In genomic region chr19:14089662-14090508, GRCh38 we compare ENCODE assay signal across 2 cellular contexts.
TF ChIP-seq lines count a peak whose summit lies in the region.

No MANE protein-coding gene starts in this region.

TF ChIP-seq in IMR-90, 13 proteins besides CTCF, POLR2A, EP300 and RAD21 (continued from another document):
- TF ChIP-seq ELK1 (IDR thresholded peaks at IDR 0.05; ENCODE audit: borderline replicate concordance, low read depth, low read length), result no peak
- no peak for TF ChIP-seq RFX5 (IDR thresholded peaks at IDR 0.05; ENCODE audit: low read depth, low read length)
- TF ChIP-seq SMC3 (IDR thresholded peaks at IDR 0.05; ENCODE audit: low read depth, low read length), result no peak
- no peak for TF ChIP-seq FOS (IDR thresholded peaks at IDR 0.05; ENCODE audit: low read depth, low read length)
- TF ChIP-seq MAZ (IDR thresholded peaks at IDR 0.05; ENCODE audit: borderline replicate concordance, low read depth, low read length), result no peak
- TF ChIP-seq, protein P1, sequence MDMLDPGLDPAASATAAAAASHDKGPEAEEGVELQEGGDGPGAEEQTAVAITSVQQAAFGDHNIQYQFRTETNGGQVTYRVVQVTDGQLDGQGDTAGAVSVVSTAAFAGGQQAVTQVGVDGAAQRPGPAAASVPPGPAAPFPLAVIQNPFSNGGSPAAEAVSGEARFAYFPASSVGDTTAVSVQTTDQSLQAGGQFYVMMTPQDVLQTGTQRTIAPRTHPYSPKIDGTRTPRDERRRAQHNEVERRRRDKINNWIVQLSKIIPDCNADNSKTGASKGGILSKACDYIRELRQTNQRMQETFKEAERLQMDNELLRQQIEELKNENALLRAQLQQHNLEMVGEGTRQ (IDR thresholded peaks at IDR 0.05; ENCODE audit: low read depth, low read length), result no peak
- TF ChIP-seq BHLHE40 (IDR thresholded peaks at IDR 0.05; ENCODE audit: low read depth, low read length), result no peak
- no peak for TF ChIP-seq NFE2L2 (IDR thresholded peaks at IDR 0.05; ENCODE audit: low read depth, low read length)
- no peak for TF ChIP-seq MAFK (IDR thresholded peaks at IDR 0.05; ENCODE audit: low read depth, low read length)
- TF ChIP-seq RCOR1 (IDR thresholded peaks at IDR 0.05; ENCODE audit: insufficient replicate concordance, low read length), result no peak
- TF ChIP-seq CEBPB (IDR thresholded peaks at IDR 0.05; ENCODE audit: low read depth, low read length), result no peak

TF ChIP-seq in WTC11, 78 proteins besides CTCF, POLR2A, EP300 and RAD21 (continued from another document):
- TF ChIP-seq, protein P2, sequence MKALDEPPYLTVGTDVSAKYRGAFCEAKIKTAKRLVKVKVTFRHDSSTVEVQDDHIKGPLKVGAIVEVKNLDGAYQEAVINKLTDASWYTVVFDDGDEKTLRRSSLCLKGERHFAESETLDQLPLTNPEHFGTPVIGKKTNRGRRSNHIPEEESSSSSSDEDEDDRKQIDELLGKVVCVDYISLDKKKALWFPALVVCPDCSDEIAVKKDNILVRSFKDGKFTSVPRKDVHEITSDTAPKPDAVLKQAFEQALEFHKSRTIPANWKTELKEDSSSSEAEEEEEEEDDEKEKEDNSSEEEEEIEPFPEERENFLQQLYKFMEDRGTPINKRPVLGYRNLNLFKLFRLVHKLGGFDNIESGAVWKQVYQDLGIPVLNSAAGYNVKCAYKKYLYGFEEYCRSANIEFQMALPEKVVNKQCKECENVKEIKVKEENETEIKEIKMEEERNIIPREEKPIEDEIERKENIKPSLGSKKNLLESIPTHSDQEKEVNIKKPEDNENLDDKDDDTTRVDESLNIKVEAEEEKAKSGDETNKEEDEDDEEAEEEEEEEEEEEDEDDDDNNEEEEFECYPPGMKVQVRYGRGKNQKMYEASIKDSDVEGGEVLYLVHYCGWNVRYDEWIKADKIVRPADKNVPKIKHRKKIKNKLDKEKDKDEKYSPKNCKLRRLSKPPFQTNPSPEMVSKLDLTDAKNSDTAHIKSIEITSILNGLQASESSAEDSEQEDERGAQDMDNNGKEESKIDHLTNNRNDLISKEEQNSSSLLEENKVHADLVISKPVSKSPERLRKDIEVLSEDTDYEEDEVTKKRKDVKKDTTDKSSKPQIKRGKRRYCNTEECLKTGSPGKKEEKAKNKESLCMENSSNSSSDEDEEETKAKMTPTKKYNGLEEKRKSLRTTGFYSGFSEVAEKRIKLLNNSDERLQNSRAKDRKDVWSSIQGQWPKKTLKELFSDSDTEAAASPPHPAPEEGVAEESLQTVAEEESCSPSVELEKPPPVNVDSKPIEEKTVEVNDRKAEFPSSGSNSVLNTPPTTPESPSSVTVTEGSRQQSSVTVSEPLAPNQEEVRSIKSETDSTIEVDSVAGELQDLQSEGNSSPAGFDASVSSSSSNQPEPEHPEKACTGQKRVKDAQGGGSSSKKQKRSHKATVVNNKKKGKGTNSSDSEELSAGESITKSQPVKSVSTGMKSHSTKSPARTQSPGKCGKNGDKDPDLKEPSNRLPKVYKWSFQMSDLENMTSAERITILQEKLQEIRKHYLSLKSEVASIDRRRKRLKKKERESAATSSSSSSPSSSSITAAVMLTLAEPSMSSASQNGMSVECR (CRISPR knock-in tag; IDR thresholded peaks at IDR 0.05; ENCODE audit: borderline replicate concordance), result no peak
- TF ChIP-seq ATF3 (CRISPR knock-in tag; conservative IDR thresholded peaks at IDR 0.05), result no peak
